Comparison of ENCODE assay signal across 1 cellular context in genomic region chr10:34206078-34206477, GRCh38.
TF ChIP-seq lines count a peak whose summit lies in the region.

No MANE protein-coding gene starts in this region.

TF ChIP-seq in WTC11, 78 proteins besides CTCF, POLR2A, EP300 and RAD21 (continued from another document):
- TF ChIP-seq ATF2 (CRISPR knock-in tag; IDR thresholded peaks at IDR 0.05; ENCODE audit: borderline replicate concordance, low read depth) (no peak), E2F5 (CRISPR knock-in tag; IDR thresholded peaks at IDR 0.05) (no peak), ZNF263 (CRISPR knock-in tag; IDR thresholded peaks at IDR 0.05; ENCODE audit: low read depth) (no peak), RELA (CRISPR knock-in tag; IDR thresholded peaks at IDR 0.05; ENCODE audit: borderline replicate concordance) (no peak), MXD4 (CRISPR knock-in tag; IDR thresholded peaks at IDR 0.05; ENCODE audit: borderline replicate concordance) (no peak), CREM (CRISPR knock-in tag; IDR thresholded peaks at IDR 0.05) (no peak), NFE2L1 (CRISPR knock-in tag; IDR thresholded peaks at IDR 0.05) (no peak), ZNF281 (CRISPR knock-in tag; IDR thresholded peaks at IDR 0.05) (no peak), ZNF138 (CRISPR knock-in tag; conservative IDR thresholded peaks at IDR 0.05) (no peak), MYBL2 (CRISPR knock-in tag; IDR thresholded peaks at IDR 0.05) (no peak), ZSCAN18 (CRISPR knock-in tag; IDR thresholded peaks at IDR 0.05) (no peak), NR3C1 (CRISPR knock-in tag; conservative IDR thresholded peaks at IDR 0.05; ENCODE audit: low read depth) (no peak), ESRRA (CRISPR knock-in tag; IDR thresholded peaks at IDR 0.05; ENCODE audit: borderline replicate concordance) (no peak)
